In the genomic region with DNA sequence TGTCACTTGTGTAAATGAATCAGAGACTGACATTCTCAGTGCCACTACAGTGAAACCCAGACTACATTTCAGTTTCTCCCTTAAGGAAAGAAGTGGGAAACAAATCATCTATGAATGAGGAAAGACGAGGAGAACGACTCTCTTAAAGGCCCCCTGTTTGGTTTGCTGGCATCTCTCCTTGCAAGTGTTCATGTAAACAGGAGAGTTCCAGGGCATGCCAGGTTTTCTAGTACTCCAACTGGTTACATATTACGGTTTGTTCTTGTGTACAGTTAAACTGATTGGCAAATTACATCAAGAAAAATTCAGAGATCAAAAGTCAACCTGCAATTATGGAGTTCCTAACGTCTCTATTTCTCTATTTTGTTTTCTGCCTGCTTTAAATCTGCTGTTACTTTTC, we compare ENCODE assay signal across 32 cellular contexts.
"Had no signal": no experiment of that assay in that cellular context is flagged by ENCODE, and none has a peak within 500 bp of the region (broad histone marks: within the 10 kb centered on the region; RNA-seq: fewer than 3 reads in every experiment).

No MANE protein-coding gene starts in this region.

- H3K4me1 Mint-ChIP-seq: activated CD4-positive, alpha-beta memory T cell treated with anti-CD3 and anti-CD28 coated beads, Interleukin-2, amount 10 ng/mL, durations not matched to agents 7 days and 5 days; activated CD4-positive, alpha-beta T cell treated with anti-CD3 and anti-CD28 coated beads, Interleukin-2, amount 10 ng/mL, durations not matched to agents 7 days and 5 days; activated naive CD4-positive, alpha-beta T cell treated with anti-CD3 and anti-CD28 coated beads, Interleukin-2, amount 10 ng/mL, durations not matched to agents 7 days and 5 days; central memory CD8-positive, alpha-beta T cell; T-helper 17 cell had no signal

- H3K4me3 ChIP-seq: esophagus muscularis mucosa, gastrocnemius medialis, heart left ventricle had no signal

- H3K36me3 ChIP-seq: brain microvascular endothelial cell, esophagus muscularis mucosa, gastrocnemius medialis, heart left ventricle had no signal

- FAIRE-seq: astrocyte, bronchial epithelial cell had no signal

- H3K27me3 Mint-ChIP-seq: activated CD4-positive, alpha-beta memory T cell treated with anti-CD3 and anti-CD28 coated beads, Interleukin-2, amount 10 ng/mL, durations not matched to agents 7 days and 5 days; activated CD4-positive, alpha-beta T cell treated with anti-CD3 and anti-CD28 coated beads, Interleukin-2, amount 10 ng/mL, durations not matched to agents 7 days and 5 days; activated naive CD4-positive, alpha-beta T cell treated with anti-CD3 and anti-CD28 coated beads, Interleukin-2, amount 10 ng/mL, durations not matched to agents 7 days and 5 days; activated naive CD8-positive, alpha-beta T cell; activated T-cell treated with anti-CD3 and anti-CD28 coated beads, Interleukin-2, amount 50 U/mL, for 24 hours; central memory CD8-positive, alpha-beta T cell; effector memory CD8-positive, alpha-beta T cell; T-helper 17 cell had no signal

- H3K4me3 Mint-ChIP-seq: activated CD4-positive, alpha-beta memory T cell treated with anti-CD3 and anti-CD28 coated beads, Interleukin-2, amount 10 ng/mL, durations not matched to agents 7 days and 5 days; activated CD4-positive, alpha-beta T cell treated with anti-CD3 and anti-CD28 coated beads, Interleukin-2, amount 10 ng/mL, durations not matched to agents 7 days and 5 days; activated naive CD4-positive, alpha-beta T cell treated with anti-CD3 and anti-CD28 coated beads, Interleukin-2, amount 10 ng/mL, durations not matched to agents 7 days and 5 days; activated naive CD8-positive, alpha-beta T cell; activated T-cell treated with anti-CD3 and anti-CD28 coated beads, Interleukin-2, amount 50 U/mL, for 24 hours; activated T-cell treated with anti-CD3 and anti-CD28 coated beads, Interleukin-2, amount 50 U/mL, for 72 hours; central memory CD8-positive, alpha-beta T cell; effector memory CD8-positive, alpha-beta T cell; T-helper 17 cell; T-helper 2 cell treated with Interferon-gamma antibody and Interleukin-4, amounts not matched to agents 5 μg/mL and 100 μg/mL, for 36 hours; WTC11 had no signal

- ATAC-seq: activated T-cell treated with anti-CD3 and anti-CD28 coated beads, Interleukin-2, amount 50 U/mL, for 72 hours; effector memory CD8-positive, alpha-beta T cell; foreskin keratinocyte; gastrocnemius medialis; heart left ventricle; T-helper 17 cell; WTC11 had no signal

- H3K27ac ChIP-seq: brain microvascular endothelial cell, esophagus muscularis mucosa, foreskin keratinocyte, gastrocnemius medialis, heart left ventricle had no signal

- H3K4me1 ChIP-seq: esophagus muscularis mucosa, foreskin keratinocyte, gastrocnemius medialis, heart left ventricle had no signal

- H3K27ac Mint-ChIP-seq: activated CD4-positive, alpha-beta memory T cell treated with anti-CD3 and anti-CD28 coated beads, Interleukin-2, amount 10 ng/mL, durations not matched to agents 7 days and 5 days; activated CD4-positive, alpha-beta T cell treated with anti-CD3 and anti-CD28 coated beads, Interleukin-2, amount 10 ng/mL, durations not matched to agents 7 days and 5 days; activated naive CD4-positive, alpha-beta T cell treated with anti-CD3 and anti-CD28 coated beads, Interleukin-2, amount 10 ng/mL, durations not matched to agents 7 days and 5 days; activated naive CD8-positive, alpha-beta T cell; activated T-cell treated with anti-CD3 and anti-CD28 coated beads, Interleukin-2, amount 50 U/mL, for 24 hours; activated T-cell treated with anti-CD3 and anti-CD28 coated beads, Interleukin-2, amount 50 U/mL, for 72 hours; effector memory CD8-positive, alpha-beta T cell; T-helper 17 cell; T-helper 2 cell treated with Interferon-gamma antibody and Interleukin-4, amounts not matched to agents 5 μg/mL and 100 μg/mL, for 36 hours; WTC11 had no signal

- H3K9me3 ChIP-seq: esophagus muscularis mucosa, gastrocnemius medialis had no signal

- H3K36me3 Mint-ChIP-seq: activated naive CD4-positive, alpha-beta T cell treated with anti-CD3 and anti-CD28 coated beads, Interleukin-2, amount 10 ng/mL, durations not matched to agents 7 days and 5 days; activated naive CD8-positive, alpha-beta T cell; WTC11 had no signal

- H3K9me3 Mint-ChIP-seq: activated CD4-positive, alpha-beta T cell treated with anti-CD3 and anti-CD28 coated beads, Interleukin-2, amount 10 ng/mL, durations not matched to agents 7 days and 5 days; activated naive CD4-positive, alpha-beta T cell treated with anti-CD3 and anti-CD28 coated beads, Interleukin-2, amount 10 ng/mL, durations not matched to agents 7 days and 5 days; activated T-cell treated with anti-CD3 and anti-CD28 coated beads, Interleukin-2, amount 50 U/mL, for 72 hours; T-helper 2 cell treated with Interferon-gamma antibody and Interleukin-4, amounts not matched to agents 5 μg/mL and 100 μg/mL, for 36 hours had no signal

- H3K27me3 ChIP-seq: brain microvascular endothelial cell, esophagus muscularis mucosa, foreskin keratinocyte, gastrocnemius medialis, heart left ventricle had no signal

- DNase-seq: activated CD4-positive, alpha-beta memory T cell treated with anti-CD3 and anti-CD28 coated beads, Interleukin-2, amount 10 ng/mL, durations not matched to agents 7 days and 5 days; activated CD4-positive, alpha-beta T cell treated with anti-CD3 and anti-CD28 coated beads for 1 hour; activated CD4-positive, alpha-beta T cell treated with anti-CD3 and anti-CD28 coated beads for 4 hours; activated CD4-positive, alpha-beta T cell treated with anti-CD3 and anti-CD28 coated beads, Interleukin-2, amount 10 ng/mL, durations not matched to agents 7 days and 5 days; activated CD4-positive, alpha-beta T cell treated with anti-CD3 and anti-CD28 coated beads, Interleukin-2, amount 50 U/mL, for 4 hours; activated CD8-positive, alpha-beta memory T cell treated with anti-CD3 and anti-CD28 coated beads, Interleukin-2, amount 50 U/mL, for 48 hours; activated gamma-delta T cell; activated naive CD4-positive, alpha-beta T cell; activated naive CD4-positive, alpha-beta T cell treated with anti-CD3 and anti-CD28 coated beads, Interleukin-2, amount 10 ng/mL, durations not matched to agents 7 days and 5 days; activated T-cell treated with anti-CD3 and anti-CD28 coated beads for 4 hours; activated T-cell treated with anti-CD3 and anti-CD28 coated beads, Interleukin-2, amount 50 U/mL, for 24 hours; activated T-cell treated with anti-CD3 and anti-CD28 coated beads, Interleukin-2, amount 50 U/mL, for 72 hours; amniotic stem cell; anterior cingulate cortex; brain microvascular endothelial cell; cortex of kidney; dermis blood vessel endothelial cell; effector CD4-positive, alpha-beta T cell; effector memory CD8-positive, alpha-beta T cell; erythroblast; foreskin keratinocyte; gastrocnemius medialis; glutamatergic neuron; heart left ventricle; T-helper 17 cell had no signal
